In genomic region chr3:16548721-16549120, GRCh38 we compare ENCODE assay signal across 21 cellular contexts. TPM values are rescaled to one million over a fixed set of nuclear protein-coding genes. Genes with fewer than 3 reads are reported as not detected.
DNase-seq lines count a peak whose midpoint lies in the region; ATAC-seq, FAIRE-seq and TF ChIP-seq lines count a peak whose summit lies in the region.
"Had no signal": no experiment of that assay in that cellular context is flagged by ENCODE, and none has a peak within 500 bp of the region (broad histone marks: within the 10 kb centered on the region; RNA-seq: fewer than 3 reads in every experiment).

No MANE protein-coding gene starts in this region.

- FAIRE-seq in urothelium cell line (lab: Jason Lieb, UNC), result no peak
- FAIRE-seq: A549 had no signal

- no peaks in the 10 kb centered on the region for H3K36me3 ChIP-seq in SJSA1
- H3K36me3 ChIP-seq: neutrophil, upper lobe of left lung had no signal

- no peak overlapping the region for H3K4me3 Mint-ChIP-seq in activated T-cell treated with anti-CD3 and anti-CD28 coated beads, Interleukin-2, amount 50 U/mL, for 72 hours
- H3K4me3 Mint-ChIP-seq: T-helper 17 cell had no signal

- peaks cover 0 to under 1% of the 10 kb centered on the region in 2 donors for H3K36me3 Mint-ChIP-seq in activated T-cell treated with anti-CD3 and anti-CD28 coated beads, Interleukin-2, amount 50 U/mL, for 72 hours (ENCODE audit: insufficient read depth in 2 of 2)

- H3K4me1 Mint-ChIP-seq in activated T-cell treated with anti-CD3 and anti-CD28 coated beads, Interleukin-2, amount 50 U/mL, for 72 hours (ENCODE audit: low read depth), result peaks cover 26% of the 10 kb centered on the region

- ATAC-seq in activated T-cell treated with anti-CD3 and anti-CD28 coated beads, Interleukin-2, amount 50 U/mL, for 72 hours (replicated peaks in 1 of 2), result no peak
- no peak for ATAC-seq in GM21576 (IDR thresholded peaks at IDR 0.05; ENCODE audit: unreplicated experiment)
- ATAC-seq in GM21447 (IDR thresholded peaks at IDR 0.05; ENCODE audit: unreplicated experiment), result no peak
- no peak for ATAC-seq in HG03460 (IDR thresholded peaks at IDR 0.05; ENCODE audit: unreplicated experiment)
- ATAC-seq: A549, HCT116, T-helper 17 cell had no signal

- peak overlapping the region; percentile 67 for H3K27ac ChIP-seq in SJSA1
- H3K27ac ChIP-seq: A549, coronary artery, HL-60, neutrophil, upper lobe of left lung had no signal

- H3K9me3 ChIP-seq in SJSA1 (replicated peaks), result no peaks in the 10 kb centered on the region
- H3K9me3 ChIP-seq: A549, neutrophil, upper lobe of left lung had no signal

- no peak for TF ChIP-seq CTCF in fibroblast of mammary gland (conservative IDR thresholded peaks at IDR 0.05; ENCODE audit: control insufficient read depth, insufficient read depth, low read depth, low read length)

- H3K27me3 ChIP-seq in SJSA1 (replicated peaks), result no peaks in the 10 kb centered on the region
- H3K27me3 ChIP-seq: neutrophil, upper lobe of left lung had no signal

- peak overlapping the region; percentile 24 for H3K27ac Mint-ChIP-seq in activated T-cell treated with anti-CD3 and anti-CD28 coated beads, Interleukin-2, amount 50 U/mL, for 72 hours
- H3K27ac Mint-ChIP-seq: T-helper 17 cell had no signal

- peaks cover 12% of the 10 kb centered on the region for H3K4me1 ChIP-seq in SJSA1 (replicated peaks)

- H3K27me3 Mint-ChIP-seq in activated T-cell treated with anti-CD3 and anti-CD28 coated beads, Interleukin-2, amount 50 U/mL, for 72 hours (ENCODE audit: low read depth), result peaks cover 16% of the 10 kb centered on the region

- DNase-seq in activated T-cell treated with anti-CD3 and anti-CD28 coated beads, Interleukin-2, amount 50 U/mL, for 72 hours, result no peak
- DNase-seq in activated T-cell treated with anti-CD3 and anti-CD28 coated beads for 4 hours (no peak), SJSA1 (ENCODE audit: low read depth in 1 of 2, low spot score in 2 of 2) (peak; percentile 64 to 70), fibroblast of mammary gland (ENCODE audit: low read depth) (peak; percentile 88), urothelium cell line (ENCODE audit: low spot score) (peak; percentile 13)
- DNase-seq: activated CD4-positive, alpha-beta T cell treated with anti-CD3 and anti-CD28 coated beads for 4 hours; activated T-cell treated with anti-CD3 and anti-CD28 coated beads, Interleukin-2, amount 50 U/mL, for 1 hour; mesendoderm; NCI-H2029 treated with DMSO at 0.1 percent for 48 hours; NCI-H526 treated with DMSO at 0.1 percent for 48 hours; stimulated activated CD4-positive, alpha-beta T cell treated with anti-CD3 and anti-CD28 coated beads, Interleukin-4, amount 100 ng/mL, for 4 hours; T-helper 17 cell; upper lobe of left lung had no signal

- peaks cover 0 to under 1% of the 10 kb centered on the region in 2 donors for H3K9me3 Mint-ChIP-seq in activated T-cell treated with anti-CD3 and anti-CD28 coated beads, Interleukin-2, amount 50 U/mL, for 72 hours

- H3K4me3 ChIP-seq in SJSA1 (no peak overlapping the region), fibroblast of mammary gland (ENCODE audit: control insufficient read depth, low read depth, low read length) (no peak overlapping the region)
- H3K4me3 ChIP-seq: A549, coronary artery, upper lobe of left lung had no signal

RNA-seq across cellular contexts. Expression of gene RFTN1, which starts 35.2 kb away (rescaled TPM):
- total RNA-seq in activated T-cell treated with anti-CD3 and anti-CD28 coated beads, Interleukin-2, amount 50 U/mL, for 72 hours, result 100 to 1,000 TPM; 128 to 132 TPM
- 54.3 and 56.5 TPM in 2 replicates for total RNA-seq in SJSA1 (2014; rRNA removed; shearing (Covaris generic))

RNA-seq across cellular contexts. Expression of gene DAZL, which starts 56.5 kb away (rescaled TPM):
- not detected for total RNA-seq in activated T-cell treated with anti-CD3 and anti-CD28 coated beads, Interleukin-2, amount 50 U/mL, for 72 hours
- total RNA-seq in SJSA1 (2014; rRNA removed; shearing (Covaris generic)), result not detected in 2 replicates
- total RNA-seq: T-helper 17 cell, upper lobe of left lung had no signal

Comparison
In these comparisons a context has a peak if more than half of its experiments do, and no peak if none do; other contexts are left out.
1. DNase-seq: peak in SJSA1 (2 of 2), fibroblast of mammary gland (single experiment) and urothelium cell line (single experiment); none in activated T-cell treated with anti-CD3 and anti-CD28 coated beads, Interleukin-2, amount 50 U/mL, for 72 hours (0 of 2) and activated T-cell treated with anti-CD3 and anti-CD28 coated beads for 4 hours (single experiment).